ENCODE assay signal across 20 cellular contexts in the genomic region with DNA sequence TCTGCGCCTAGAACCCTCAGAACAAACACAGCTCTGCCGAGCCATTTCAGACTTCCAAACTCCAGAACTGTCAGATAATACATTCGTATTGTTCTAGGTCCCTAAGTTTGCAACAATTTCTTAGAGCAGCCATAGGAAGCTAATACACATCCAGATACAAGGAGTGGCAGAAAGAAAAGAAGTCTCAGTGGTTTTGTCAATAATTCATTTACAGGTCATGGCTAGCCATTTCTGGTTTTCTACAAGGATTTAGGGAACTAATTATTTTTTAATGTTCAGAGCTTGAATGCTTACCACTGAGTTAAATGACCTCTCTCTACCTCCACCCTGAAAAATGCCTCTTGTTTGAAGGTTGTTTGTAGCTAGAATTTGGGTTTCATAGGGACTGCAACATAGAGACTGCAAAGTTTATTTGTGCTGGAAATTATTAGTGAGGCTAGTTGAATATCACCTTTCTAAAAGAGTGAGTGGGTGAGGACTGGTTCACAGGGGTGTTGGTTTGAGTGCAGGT. TPM values are rescaled to one million over a fixed set of nuclear protein-coding genes. Genes with fewer than 3 reads are reported as not detected.
"Had no signal": no experiment of that assay in that cellular context is flagged by ENCODE, and none has a peak within 500 bp of the region (broad histone marks: within the 10 kb centered on the region; RNA-seq: fewer than 3 reads in every experiment).

No MANE protein-coding gene starts in this region.

- H3K36me3 Mint-ChIP-seq: naive thymus-derived CD8-positive, alpha-beta T cell; stimulated activated naive B cell treated with anti-CD40 and anti-IgM and Interleukin-4, amounts not matched to agents 10 μg/mL and 1 μg/mL and 100 μg/mL, for 72 hours had no signal

- H3K4me3 Mint-ChIP-seq: activated naive CD8-positive, alpha-beta T cell treated with anti-CD3 and anti-CD28 coated beads for 36 hours; activated T-helper 17 cell treated with anti-CD3 and anti-CD28 coated beads, Interleukin-2, amount 50 U/mL, for 72 hours; naive thymus-derived CD8-positive, alpha-beta T cell; stimulated activated naive B cell treated with anti-CD40 and anti-IgM and Interleukin-4, amounts not matched to agents 10 μg/mL and 1 μg/mL and 100 μg/mL, for 72 hours had no signal

- H3K9me3 ChIP-seq: esophagus squamous epithelium, heart right ventricle, spleen, thyroid gland had no signal

- H3K27ac Mint-ChIP-seq: activated naive CD8-positive, alpha-beta T cell treated with anti-CD3 and anti-CD28 coated beads for 36 hours; activated T-helper 17 cell treated with anti-CD3 and anti-CD28 coated beads, Interleukin-2, amount 50 U/mL, for 72 hours; stimulated activated naive B cell treated with anti-CD40 and anti-IgM and Interleukin-4, amounts not matched to agents 10 μg/mL and 1 μg/mL and 100 μg/mL, for 72 hours had no signal

- DNase-seq: activated CD4-positive, CD25-positive, alpha-beta regulatory T cell treated with anti-CD3 and anti-CD28 coated beads, Interleukin-2, amount 50 U/mL, for 72 hours; activated naive CD4-positive, alpha-beta T cell; activated naive CD8-positive, alpha-beta T cell treated with anti-CD3 and anti-CD28 coated beads for 36 hours; amniotic stem cell; dermis blood vessel endothelial cell; effector memory CD4-positive, alpha-beta T cell; esophagus squamous epithelium; heart right ventricle; mesendoderm; naive thymus-derived CD8-positive, alpha-beta T cell; posterior cingulate gyrus; retina; spleen; stimulated activated naive B cell treated with anti-CD40 and anti-IgM and Interleukin-4, amounts not matched to agents 10 μg/mL and 1 μg/mL and 100 μg/mL, for 72 hours; T-helper 2 cell; thyroid gland had no signal

- H3K4me3 ChIP-seq: cardiac muscle cell, esophagus squamous epithelium, heart right ventricle, spleen, thyroid gland had no signal

- H3K9me3 Mint-ChIP-seq: activated naive CD8-positive, alpha-beta T cell treated with anti-CD3 and anti-CD28 coated beads for 36 hours; activated T-helper 17 cell treated with anti-CD3 and anti-CD28 coated beads, Interleukin-2, amount 50 U/mL, for 72 hours; stimulated activated naive B cell treated with anti-CD40 and anti-IgM and Interleukin-4, amounts not matched to agents 10 μg/mL and 1 μg/mL and 100 μg/mL, for 72 hours had no signal

- H3K27me3 Mint-ChIP-seq: activated naive CD8-positive, alpha-beta T cell treated with anti-CD3 and anti-CD28 coated beads for 36 hours; activated T-helper 17 cell treated with anti-CD3 and anti-CD28 coated beads, Interleukin-2, amount 50 U/mL, for 72 hours; naive thymus-derived CD8-positive, alpha-beta T cell had no signal

- H3K27ac ChIP-seq: cardiac muscle cell, esophagus squamous epithelium, heart right ventricle, spleen, thyroid gland had no signal

- FAIRE-seq: urothelium cell line had no signal

- ATAC-seq: activated T-helper 17 cell treated with anti-CD3 and anti-CD28 coated beads, Interleukin-2, amount 50 U/mL, for 72 hours; heart right ventricle; naive thymus-derived CD8-positive, alpha-beta T cell; stimulated activated naive B cell treated with anti-CD40 and anti-IgM and Interleukin-4, amounts not matched to agents 10 μg/mL and 1 μg/mL and 100 μg/mL, for 72 hours had no signal

- H3K36me3 ChIP-seq: cardiac muscle cell, esophagus squamous epithelium, heart right ventricle, spleen, thyroid gland had no signal

- H3K27me3 ChIP-seq: cardiac muscle cell, esophagus squamous epithelium, heart right ventricle, spleen, thyroid gland had no signal

RNA-seq across cellular contexts. Expression of a gene that starts 42.3 kb away (rescaled TPM):
- total RNA-seq: activated naive CD8-positive, alpha-beta T cell treated with anti-CD3 and anti-CD28 coated beads for 36 hours; activated T-helper 17 cell treated with anti-CD3 and anti-CD28 coated beads, Interleukin-2, amount 50 U/mL, for 72 hours; cardiac muscle cell; dermis blood vessel endothelial cell; esophagus squamous epithelium; heart right ventricle; mucosa of gallbladder; naive thymus-derived CD8-positive, alpha-beta T cell; spleen; thyroid gland had no signal
- polyA plus RNA-seq: heart right ventricle, spleen had no signal
